17 cellular contexts compared by ENCODE assay signal in the genomic region with DNA sequence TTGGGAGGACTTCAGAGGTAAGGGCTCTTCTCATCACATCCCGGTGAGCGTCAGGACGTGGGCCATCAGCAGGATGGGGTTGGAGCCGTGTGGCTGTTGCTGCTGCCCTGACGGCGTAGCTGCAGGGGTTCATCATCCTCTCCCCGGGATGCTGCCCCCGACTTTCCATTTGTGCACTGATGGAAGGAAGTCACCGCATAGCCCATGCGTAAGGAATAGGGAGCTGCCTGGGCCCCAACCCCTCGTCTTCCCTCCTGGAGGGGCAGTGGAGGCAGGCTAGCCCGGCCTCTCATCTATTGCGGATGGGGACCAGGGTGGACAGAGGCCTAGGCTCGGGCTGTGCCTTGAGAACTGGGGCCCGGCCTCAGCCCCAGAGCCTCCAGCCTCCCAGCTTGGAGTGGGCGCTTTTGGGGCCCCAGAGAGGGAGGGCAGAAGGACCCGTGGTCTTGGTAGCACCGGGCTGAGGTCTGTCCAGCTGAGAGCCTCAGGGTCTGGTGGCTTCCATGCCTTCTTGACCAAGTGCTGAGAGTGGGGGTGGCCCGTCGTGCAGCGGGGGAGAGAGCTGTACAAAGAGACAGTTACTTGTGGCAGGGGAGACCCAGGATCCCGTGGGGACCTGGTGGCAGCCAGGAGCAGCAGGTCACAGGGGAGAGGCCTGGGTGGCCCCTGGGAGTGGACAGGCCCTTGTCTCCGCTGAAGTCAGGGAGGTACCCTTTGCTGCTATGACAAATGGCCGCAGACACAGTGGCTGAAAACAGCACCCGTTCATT. TPM values are rescaled to one million over a fixed set of nuclear protein-coding genes. Genes with fewer than 3 reads are reported as not detected.
DNase-seq lines count a peak whose midpoint lies in the region; ATAC-seq and TF ChIP-seq lines count a peak whose summit lies in the region.
"Had no signal": no experiment of that assay in that cellular context is flagged by ENCODE, and none has a peak within 500 bp of the region (broad histone marks: within the 10 kb centered on the region; RNA-seq: fewer than 3 reads in every experiment).

No MANE protein-coding gene starts in this region.

- H3K79me1 ChIP-seq in trophoblast cell (ENCODE audit: low read length): no peaks in the 10 kb centered on the region

- no peak overlapping the region for H2BK120ac ChIP-seq in trophoblast cell (ENCODE audit: insufficient read depth, low read length, poor library complexity)

- H3K36me3 Mint-ChIP-seq in endodermal cell (ENCODE audit: low read depth): peaks cover 20% of the 10 kb centered on the region

- in situ Hi-C loops in transverse colon (cut with MboI; ENCODE audit: low pct_ligation_motif_present in 1 of 4, low pct_unique_long_range_greater_than_20kb in 1 of 4, low sequenced_read_pairs in 3 of 4): no loop called here

- no peak for ATAC-seq in left cardiac atrium
- ATAC-seq in GM19324 (IDR thresholded peaks at IDR 0.05; ENCODE audit: low FRiP score, unreplicated experiment): no peak
- ATAC-seq: CD8-positive, alpha-beta T cell; HCT116; HepG2 had no signal

- H2BK12ac ChIP-seq in trophoblast cell (ENCODE audit: low read length): no peak overlapping the region

- peaks cover 4% of the 10 kb centered on the region for H3K9me3 Mint-ChIP-seq in endodermal cell

- peaks cover 32% of the 10 kb centered on the region for H3K79me2 ChIP-seq in trophoblast cell (ENCODE audit: control insufficient read depth, insufficient read depth, low read length, poor library complexity)

- H4K8ac ChIP-seq in trophoblast cell (ENCODE audit: low read depth, low read length): no peak overlapping the region

- TF ChIP-seq POLR2A in thyroid gland (IDR thresholded peaks at IDR 0.05) (no peak), transverse colon (IDR thresholded peaks at IDR 0.05) (no peak)

- no peak overlapping the region for H4K12ac ChIP-seq in trophoblast cell (ENCODE audit: low read depth, low read length)

- no peak overlapping the region for H3K9ac ChIP-seq in endodermal cell (ENCODE audit: extremely low read depth, low read length, poor library complexity, severe bottlenecking)
- H3K9ac ChIP-seq in trophoblast cell (ENCODE audit: low read length): no peak overlapping the region

- TF ChIP-seq CTCF in left ventricle myocardium inferior (IDR thresholded peaks at IDR 0.05; ENCODE audit: borderline replicate concordance) (no peak), endodermal cell (conservative IDR thresholded peaks at IDR 0.05) (no peak), thyroid gland (IDR thresholded peaks at IDR 0.05) (no peak), transverse colon (IDR thresholded peaks at IDR 0.05) (no peak)

- DNase-seq in left ventricle myocardium inferior (no peak), left cardiac atrium (no peak), endodermal cell (no peak), trophoblast cell (no peak), thyroid gland (no peak), transverse colon (no peak)
- DNase-seq in activated CD4-positive, alpha-beta T cell treated with anti-CD3 and anti-CD28 coated beads for 1 hour: no peak
- DNase-seq: ACHN; CD8-positive, alpha-beta T cell; COR-L47; DMS153; DMS79 treated with DMSO at 0.1 percent for 48 hours; EL had no signal

- H3K27ac ChIP-seq in left ventricle myocardium inferior (replicated peaks): peak overlapping the region; percentile 64
- peak overlapping the region; percentile 16 for H3K27ac ChIP-seq in endodermal cell (ENCODE audit: low read depth, low read length)
- no peak overlapping the region for H3K27ac ChIP-seq in trophoblast cell (ENCODE audit: low read depth, low read length)
- peak overlapping the region; percentile 90 to 97 (median 91) for H3K27ac ChIP-seq in thyroid gland
- no peak overlapping the region for H3K27ac ChIP-seq in transverse colon
- H3K27ac ChIP-seq: C4-2B had no signal

- H3K18ac ChIP-seq in trophoblast cell (ENCODE audit: low read length): no peak overlapping the region

- H3K9me3 ChIP-seq in left ventricle myocardium inferior (replicated peaks) (peaks cover 3% of the 10 kb centered on the region), endodermal cell (ENCODE audit: control insufficient read depth, low read length) (no peaks in the 10 kb centered on the region), trophoblast cell (ENCODE audit: insufficient read depth, low read depth, low read length) (no peaks in the 10 kb centered on the region), thyroid gland (no peaks in the 10 kb centered on the region), transverse colon (no peaks in the 10 kb centered on the region)

- H2AFZ ChIP-seq in trophoblast cell (ENCODE audit: insufficient read depth, low read length, poor library complexity): no peak overlapping the region

- H3K4me1 ChIP-seq in left ventricle myocardium inferior (peaks cover 67% of the 10 kb centered on the region), endodermal cell (ENCODE audit: control insufficient read depth, insufficient read depth, low read length) (no peaks in the 10 kb centered on the region), trophoblast cell (ENCODE audit: control insufficient read depth in 1 of 2, insufficient read depth in 2 of 2, low read length in 2 of 2) (peaks cover 3 to 5% of the 10 kb centered on the region in 2 experiments), thyroid gland (peaks cover 63 to 65% of the 10 kb centered on the region in 2 donors), transverse colon (peaks cover 0 to 2% (median 0%) of the 10 kb centered on the region in 4 donors)

- H3K36me3 ChIP-seq in left ventricle myocardium inferior (peaks cover 24% of the 10 kb centered on the region), endodermal cell (ENCODE audit: control insufficient read depth, insufficient read depth, low read length) (peaks cover 12% of the 10 kb centered on the region), trophoblast cell (ENCODE audit: control insufficient read depth in 1 of 2, insufficient read depth in 2 of 2, low read length in 2 of 2) (peaks cover 35 to 42% of the 10 kb centered on the region in 2 experiments), thyroid gland (peaks cover 8 to 12% of the 10 kb centered on the region in 2 donors), transverse colon (peaks cover 0 to 11% (median 0%) of the 10 kb centered on the region in 4 donors)

- no peak overlapping the region for H3K27ac Mint-ChIP-seq in endodermal cell
- H3K27ac Mint-ChIP-seq: CD8-positive, alpha-beta T cell had no signal

- no peak overlapping the region for H3K14ac ChIP-seq in trophoblast cell (ENCODE audit: low read length)

- intact Hi-C loops in left ventricle myocardium inferior (cut with micrococcal nuclease) (no loop called here), left cardiac atrium (cut with DNase I) (no loop called here), thyroid gland (cut with DNase I) (no loop called here), transverse colon (cut with DNase I; ENCODE audit: low total_unique reads) (no loop called here)

- no peaks in the 10 kb centered on the region for H3K27me3 Mint-ChIP-seq in endodermal cell (ENCODE audit: insufficient read depth)

- no peak overlapping the region for H3K4me3 Mint-ChIP-seq in endodermal cell
- H3K4me3 Mint-ChIP-seq: CD8-positive, alpha-beta T cell had no signal

- no peak overlapping the region for H3K23ac ChIP-seq in trophoblast cell (ENCODE audit: low read length)

- H3K4ac ChIP-seq in trophoblast cell (ENCODE audit: low read depth, low read length): peak overlapping the region; percentile 81

- H2BK5ac ChIP-seq in trophoblast cell (ENCODE audit: low read depth, low read length, poor library complexity): no peak overlapping the region

- no peak overlapping the region for H3K4me2 ChIP-seq in trophoblast cell (ENCODE audit: low read length)

- no peak for TF ChIP-seq EP300 in transverse colon (IDR thresholded peaks at IDR 0.05; ENCODE audit: low read depth)

- H3K27me3 ChIP-seq in left ventricle myocardium inferior (ENCODE audit: low read depth): no peaks in the 10 kb centered on the region
- H3K27me3 ChIP-seq in endodermal cell (ENCODE audit: control insufficient read depth, insufficient read depth, low read length, poor library complexity, severe bottlenecking): no peaks in the 10 kb centered on the region
- H3K27me3 ChIP-seq in trophoblast cell (ENCODE audit: insufficient read depth, low read length): no peaks in the 10 kb centered on the region
- H3K27me3 ChIP-seq in thyroid gland: no peaks in the 10 kb centered on the region
- H3K27me3 ChIP-seq in transverse colon: no peaks in the 10 kb centered on the region

- H2AK5ac ChIP-seq in trophoblast cell (ENCODE audit: low read length): no peak overlapping the region

- no peak overlapping the region for H4K91ac ChIP-seq in trophoblast cell (ENCODE audit: low read depth, low read length)

- 95% methylated on average over 18 to 25 of the region's 25 CpGs for whole genome bisulfite sequencing in endodermal cell (ENCODE audit: insufficient coverage in 1 of 2, insufficient read length in 1 of 2), 2 experiments
- WGBS in trophoblast cell (ENCODE audit: extremely low coverage, insufficient coverage, insufficient read length): no CpG with 5 or more reads among the region's 25 CpGs
- WGBS in thyroid gland, 2 donors: 73 to 94% methylated on average over 6 to 22 of the region's 25 CpGs
- 92 to 98% methylated on average over 6 to 25 of the region's 25 CpGs for WGBS in transverse colon (ENCODE audit: low coverage in 1 of 2), 2 donors

- H3K4me3 ChIP-seq in left ventricle myocardium inferior (no peak overlapping the region), endodermal cell (ENCODE audit: low read length) (no peak overlapping the region), trophoblast cell (ENCODE audit: low read depth, low read length) (no peak overlapping the region), thyroid gland (replicated peaks in 1 of 3) (no peak overlapping the region), transverse colon (no peak overlapping the region)

- no peaks in the 10 kb centered on the region for H3K4me1 Mint-ChIP-seq in endodermal cell

RNA-seq across cellular contexts. Expression of a gene that starts 44.0 kb away (rescaled TPM):
- total RNA-seq in left ventricle myocardium inferior: 34.1 TPM
- 10 to 100 TPM; 22.2 to 27.8 TPM for total RNA-seq in left cardiac atrium
- 10 to 100 TPM; 27.8 to 38.5 TPM for total RNA-seq in endodermal cell
- 38.5 TPM for polyA plus RNA-seq in endodermal cell (2013, experiment 1 of 2)
- 33.4 TPM for polyA plus RNA-seq in endodermal cell (2013, experiment 2 of 2)
- 37.1 and 37.3 TPM in 2 replicates for polyA plus RNA-seq in trophoblast cell (2013)
- total RNA-seq in thyroid gland: 10 to 100 TPM; 44.3 to 87.2 (median 75.8) TPM
- total RNA-seq in transverse colon: 10 to 100 TPM; 26.6 to 84.2 (median 39.9) TPM

Comparison
In these comparisons a context has a peak if more than half of its experiments do, and no peak if none do; other contexts are left out.
1. H3K27ac ChIP-seq: peak in left ventricle myocardium inferior (single experiment), endodermal cell (single experiment) and thyroid gland (3 of 3); none in trophoblast cell (single experiment) and transverse colon (0 of 4).